ENCODE assay signal across 9 cellular contexts in the genomic region with DNA sequence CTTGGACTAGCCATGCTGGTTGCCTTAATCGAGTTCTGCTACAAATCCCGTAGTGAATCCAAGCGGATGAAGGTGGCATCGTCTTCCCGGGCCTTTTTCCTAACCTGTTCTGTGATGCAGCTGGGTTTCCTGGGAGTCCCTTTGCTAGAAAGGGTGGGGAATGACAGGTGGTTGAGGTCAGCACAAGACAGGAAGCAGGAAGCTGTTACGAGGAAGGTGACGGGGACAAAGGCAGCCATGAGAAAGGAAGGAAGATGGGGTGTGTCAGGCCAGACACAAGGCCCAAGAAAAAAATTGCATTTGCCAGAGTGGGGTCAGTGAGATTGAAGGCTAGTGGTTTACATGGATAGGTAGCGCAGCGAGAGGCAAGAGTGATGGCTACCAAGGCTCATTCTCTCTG.
"Had no signal": no experiment of that assay in that cellular context is flagged by ENCODE, and none has a peak within 500 bp of the region (broad histone marks: within the 10 kb centered on the region; RNA-seq: fewer than 3 reads in every experiment).

No MANE protein-coding gene starts in this region.

- H3K4me2 ChIP-seq: KMS-11 had no signal

- H3K4me1 Mint-ChIP-seq: IgD-negative memory B cell had no signal

- H3K27ac ChIP-seq: HL-60, KMS-11 had no signal

- H3K4me3 ChIP-seq: K562 had no signal

- DNase-seq: IMR-90, KBM-7, KG1 had no signal

- H3K36me3 Mint-ChIP-seq: IgD-negative memory B cell had no signal

- H3K27ac Mint-ChIP-seq: IgD-negative memory B cell had no signal

- FAIRE-seq: HepG2, HTR-8/SVneo, K562 had no signal

- H3K4me3 Mint-ChIP-seq: IgD-negative memory B cell had no signal

- H3K9ac ChIP-seq: KMS-11 had no signal
